In the genomic region with DNA sequence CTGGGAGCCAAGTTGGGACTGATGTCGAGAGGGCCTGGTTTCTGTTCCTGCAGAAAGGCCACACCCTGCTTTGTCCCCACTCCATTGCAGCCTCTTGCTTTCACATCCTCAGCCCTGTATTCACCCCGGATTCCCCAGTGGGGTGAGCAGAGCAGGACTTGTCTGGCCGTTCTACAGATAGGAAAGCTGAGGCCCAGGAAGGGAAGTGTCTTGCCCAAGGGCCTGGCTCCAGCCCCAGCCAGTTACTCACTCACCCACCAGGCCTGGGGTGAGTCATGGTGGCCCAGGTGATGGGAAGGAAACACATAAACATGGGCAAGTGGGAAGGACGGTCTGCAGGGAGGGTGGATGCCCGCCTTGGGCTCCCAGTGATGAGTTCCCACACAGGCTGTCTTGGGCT, we compare ENCODE assay signal across 8 cellular contexts. TPM values are rescaled to one million over a fixed set of nuclear protein-coding genes. Genes with fewer than 3 reads are reported as not detected.
DNase-seq lines count a peak whose midpoint lies in the region; TF ChIP-seq lines count a peak whose summit lies in the region.

No MANE protein-coding gene starts in this region.

- no peak for TF ChIP-seq CTCF in GM10266 (IDR thresholded peaks at IDR 0.05; ENCODE audit: control insufficient read depth, insufficient read depth, low read depth, missing control alignments)
- no peak for TF ChIP-seq CTCF in astrocyte of the spinal cord (IDR thresholded peaks at IDR 0.05; ENCODE audit: low read depth, low read length)

- DNase-seq in GM10266 (ENCODE audit: extremely low spot score) (peak; percentile 59), HT1080 (ENCODE audit: low read depth) (peak; percentile 97), astrocyte of the spinal cord (ENCODE audit: low read depth, low spot score) (peak; percentile 91), myocyte (ENCODE audit: low read depth) (peak; percentile 76), C1 segment of cervical spinal cord (lab: John Stamatoyannopoulos, UW) (no peak)
- no peak for DNase-seq in activated CD8-positive, alpha-beta memory T cell treated with anti-CD3 and anti-CD28 coated beads for 24 hours
- no peak for DNase-seq in stimulated activated CD4-positive, alpha-beta T cell treated with anti-CD3 and anti-CD28 coated beads, Interleukin-1b, Interleukin-23, amount 100 ng/mL, for 48 hours
- DNase-seq in activated T-cell treated with anti-CD3 and anti-CD28 coated beads, Interleukin-2, amount 50 U/mL, for 1 hour = no peak

- in situ Hi-C loops in astrocyte of the spinal cord (cut with HindIII; ENCODE audit: low sequenced_read_pairs) = no loop called here

- no peak overlapping the region for H3K4me3 ChIP-seq in astrocyte of the spinal cord (ENCODE audit: low read depth, low read length)

RNA-seq across cellular contexts. Expression of a gene that starts 6.1 kb away (rescaled TPM):
- total RNA-seq in HT1080 (2014; rRNA removed; shearing (Covaris generic)) = 31.9 and 39.9 TPM in 2 replicates
- 25.3 and 26.9 TPM in 2 replicates for polyA plus RNA-seq in HT1080 (2015; cell fraction: cytosol; rRNA removed)
- polyA plus RNA-seq in HT1080 (2015; cell fraction: nucleus; rRNA removed) = 16.4 and 17.2 TPM in 2 replicates
- total RNA-seq in myocyte = 8.9 and 12.3 TPM in 2 replicates
- 10.9 TPM for polyA plus RNA-seq in myocyte (2012)

Comparison
In these comparisons a context has a peak if more than half of its experiments do, and no peak if none do; other contexts are left out.
1. DNase-seq: peak in GM10266 (single experiment), HT1080 (single experiment), astrocyte of the spinal cord (single experiment) and myocyte (single experiment); none in activated CD8-positive, alpha-beta memory T cell treated with anti-CD3 and anti-CD28 coated beads for 24 hours (single experiment), stimulated activated CD4-positive, alpha-beta T cell treated with anti-CD3 and anti-CD28 coated beads, Interleukin-1b, Interleukin-23, amount 100 ng/mL, for 48 hours (single experiment), C1 segment of cervical spinal cord (0 of 14) and activated T-cell treated with anti-CD3 and anti-CD28 coated beads, Interleukin-2, amount 50 U/mL, for 1 hour (single experiment).